ENCODE assay signal across 8 cellular contexts in the genomic region with DNA sequence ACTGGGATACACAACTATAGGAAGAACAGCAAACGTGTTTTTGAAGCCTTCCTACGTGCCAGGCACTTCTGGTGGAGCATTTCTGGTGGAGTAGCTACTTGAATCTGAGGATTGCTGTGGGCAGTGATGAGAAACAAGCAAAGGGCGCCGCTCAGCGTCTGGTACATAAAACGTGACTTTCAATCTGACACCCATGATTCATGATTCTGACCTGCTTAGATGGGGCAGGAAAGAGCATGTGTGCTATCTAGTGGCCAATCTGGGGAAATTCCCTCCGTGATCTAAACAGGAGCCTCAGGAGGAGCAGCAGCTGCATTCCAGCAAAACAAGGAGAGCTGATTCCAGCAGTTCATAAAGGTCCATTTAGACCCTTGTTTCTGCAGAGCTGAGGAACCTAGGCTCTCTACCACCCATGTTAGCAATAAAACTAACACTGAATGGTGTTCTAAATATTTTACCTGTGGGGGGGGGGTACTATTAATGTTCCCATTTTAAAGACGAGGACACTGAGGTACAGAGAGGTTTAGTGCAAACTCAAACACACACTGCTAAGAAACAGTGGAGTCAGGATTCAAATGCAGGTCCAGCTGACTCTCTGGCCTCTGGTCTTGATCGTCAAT. TPM values are rescaled to one million over a fixed set of nuclear protein-coding genes. Genes with fewer than 3 reads are reported as not detected.
DNase-seq lines count a peak whose midpoint lies in the region; ATAC-seq, FAIRE-seq and TF ChIP-seq lines count a peak whose summit lies in the region.

No MANE protein-coding gene starts in this region.

- no peak for FAIRE-seq in D721Med (lab: Jason Lieb, UNC)
- FAIRE-seq in keratinocyte (lab: Jason Lieb, UNC), result peak; percentile 79
- FAIRE-seq in urothelium cell line (lab: Jason Lieb, UNC), result no peak

- no peaks in the 10 kb centered on the region for H3K27me3 ChIP-seq in keratinocyte (ENCODE audit: control insufficient read depth, extremely low read depth, insufficient read depth, low read length)

- no peak overlapping the region for H3K27ac ChIP-seq in keratinocyte (ENCODE audit: control insufficient read depth, insufficient read depth, low read length)

- no peak for DNase-seq in D721Med (ENCODE audit: insufficient read length, low spot score)
- peak; percentile 90 for DNase-seq in HT1080 (ENCODE audit: low read depth)
- DNase-seq in NCI-H82 treated with DMSO at 0.1 percent for 48 hours (lab: John Stamatoyannopoulos, UW; ENCODE audit: unreplicated experiment), result peak; percentile 88
- DNase-seq in astrocyte of the hippocampus (ENCODE audit: low read depth, low spot score), result peak; percentile 65
- DNase-seq in keratinocyte (ENCODE audit: low read depth, low spot score), result peak; percentile 44
- DNase-seq in urothelium cell line (ENCODE audit: low spot score), result peak; percentile 67
- no peak for DNase-seq in NK-92 (lab: John Stamatoyannopoulos, UW; ENCODE audit: unreplicated experiment)

- peak overlapping the region; percentile 15 for H3K4me2 ChIP-seq in keratinocyte (ENCODE audit: control insufficient read depth, extremely low read depth, insufficient read depth, low read depth, low read length)

- H2AFZ ChIP-seq in keratinocyte (ENCODE audit: control insufficient read depth, low read length), result no peak overlapping the region

- no peaks in the 10 kb centered on the region for H4K20me1 ChIP-seq in keratinocyte (ENCODE audit: control insufficient read depth, extremely low read depth, insufficient read depth, low read length)

- H3K4me1 ChIP-seq in keratinocyte (ENCODE audit: control insufficient read depth, extremely low read depth, insufficient read depth, low read length), result no peaks in the 10 kb centered on the region

- no peaks in the 10 kb centered on the region for H3K9me3 ChIP-seq in keratinocyte (ENCODE audit: control insufficient read depth, low read depth, low read length)

- H3K36me3 ChIP-seq in keratinocyte (ENCODE audit: control insufficient read depth in 2 of 2, extremely low read depth in 1 of 2, insufficient read depth in 2 of 2, low read length in 2 of 2), result no peaks in the 10 kb centered on the region

- H3K9me1 ChIP-seq in keratinocyte (ENCODE audit: control insufficient read depth, extremely low read depth, insufficient read depth, low read length), result no peaks in the 10 kb centered on the region

- peak; percentile 83 for TF ChIP-seq CTCF in D721Med (IDR thresholded peaks at IDR 0.05; ENCODE audit: insufficient read depth, missing control alignments)
- peak; percentile 56 to 81 (median 77) for TF ChIP-seq CTCF in keratinocyte (optimal IDR thresholded peaks at IDR 0.05 in 1 of 3, IDR thresholded peaks at IDR 0.05 in 1 of 3, conservative IDR thresholded peaks at IDR 0.05 in 1 of 3; ENCODE audit: extremely low read depth in 1 of 3, insufficient read depth in 2 of 3, low read length in 3 of 3)

- dilution Hi-C loops in keratinocyte (cut with MboI; ENCODE audit: extremely low pct_ligation_motif_present, low sequenced_read_pairs), result no loop called here

- H3K9ac ChIP-seq in keratinocyte (ENCODE audit: control insufficient read depth, extremely low read depth, insufficient read depth, low read length), result no peak overlapping the region

- no peaks in the 10 kb centered on the region for H3K79me2 ChIP-seq in keratinocyte (ENCODE audit: control insufficient read depth, insufficient read depth, low read length)

- H3K4me3 ChIP-seq in keratinocyte (ENCODE audit: control insufficient read depth in 2 of 3, extremely low read depth in 1 of 3, insufficient read depth in 2 of 3, low read depth in 1 of 3, low read length in 3 of 3), result no peak overlapping the region

- peak; percentile 68 for ATAC-seq in GM19372 (IDR thresholded peaks at IDR 0.05; ENCODE audit: low read depth, unreplicated experiment)

RNA-seq across cellular contexts. Expression of a gene that starts 37.8 kb away (rescaled TPM):
- not detected in 2 replicates for total RNA-seq in HT1080 (2014; rRNA removed; shearing (Covaris generic))
- not detected in 2 replicates for polyA plus RNA-seq in HT1080 (2015; cell fraction: cytosol; rRNA removed)
- not detected in 2 replicates for polyA plus RNA-seq in HT1080 (2015; cell fraction: nucleus; rRNA removed)
- polyA plus RNA-seq in keratinocyte, result not detected in 3 replicates
- polyA plus RNA-seq in keratinocyte (2011; ENCODE audit: low read depth), result not detected
- not detected in 2 replicates for polyA plus RNA-seq in keratinocyte (2011; cell fraction: cytosol; rRNA removed)
- not detected in 2 replicates for polyA plus RNA-seq in keratinocyte (2011; cell fraction: nucleus; rRNA removed)
- not detected in 2 replicates for polyA plus RNA-seq in keratinocyte (2012; ENCODE audit: low replicate concordance)
- not detected in 3 replicates for polyA minus RNA-seq in keratinocyte
- not detected for polyA minus RNA-seq in keratinocyte (2011; cell fraction: cytosol; rRNA and poly(A)+ RNA removed)
- polyA minus RNA-seq in keratinocyte (2011; cell fraction: nucleus; rRNA and poly(A)+ RNA removed), result not detected in 2 replicates

Comparison
In these comparisons a context has a peak if more than half of its experiments do, and no peak if none do; other contexts are left out.
1. DNase-seq: peak in HT1080 (single experiment), NCI-H82 treated with DMSO at 0.1 percent for 48 hours (single experiment), astrocyte of the hippocampus (single experiment), keratinocyte (single experiment) and urothelium cell line (single experiment); none in D721Med (single experiment) and NK-92 (single experiment).